Comparison of ENCODE assay signal across 16 cellular contexts in the genomic region with DNA sequence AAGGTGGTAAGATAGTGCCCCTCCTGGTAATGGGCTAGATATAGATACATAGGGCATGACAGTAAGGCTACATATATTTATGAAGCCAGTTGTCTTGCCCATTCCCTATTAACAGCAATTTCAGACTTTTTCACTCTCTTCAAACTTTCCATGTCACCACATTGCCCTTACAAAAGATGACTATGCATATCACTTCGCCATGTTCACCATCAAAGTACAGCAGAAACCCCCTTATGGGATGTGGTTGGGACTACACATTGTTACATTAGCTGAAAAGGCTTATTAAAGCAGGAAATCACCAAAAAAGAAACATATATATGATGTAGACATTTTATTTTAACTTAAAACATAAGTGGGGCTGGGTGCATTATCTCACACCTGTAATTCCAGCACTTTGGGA. TPM values are rescaled to one million over a fixed set of nuclear protein-coding genes. Genes with fewer than 3 reads are reported as not detected.
DNase-seq lines count a peak whose midpoint lies in the region; ATAC-seq lines count a peak whose summit lies in the region.
"Had no signal": no experiment of that assay in that cellular context is flagged by ENCODE, and none has a peak within 500 bp of the region (broad histone marks: within the 10 kb centered on the region; RNA-seq: fewer than 3 reads in every experiment).

No MANE protein-coding gene starts in this region.

- peaks cover 47% of the 10 kb centered on the region for H3K36me3 Mint-ChIP-seq in activated naive CD8-positive, alpha-beta T cell treated with anti-CD3 and anti-CD28 coated beads, Interleukin-2, amount 10 ng/mL, durations not matched to agents 7 days and 5 days
- H3K36me3 Mint-ChIP-seq in activated naive CD8-positive, alpha-beta T cell treated with anti-CD3 and anti-CD28 coated beads for 36 hours: no peaks in the 10 kb centered on the region
- H3K36me3 Mint-ChIP-seq in activated naive CD8-positive, alpha-beta T cell treated with anti-CD3 and anti-CD28 coated beads, Interleukin-2, amount 50 U/mL, for 24 hours (ENCODE audit: low read depth): no peaks in the 10 kb centered on the region
- H3K36me3 Mint-ChIP-seq: CD4-positive, CD25-positive, alpha-beta regulatory T cell had no signal

- H3K27ac ChIP-seq in HUES48 (ENCODE audit: low read depth, low read length) (peak overlapping the region; percentile 80), SJCRH30 (no peak overlapping the region)

- peaks cover 60% of the 10 kb centered on the region for H3K4me1 Mint-ChIP-seq in activated naive CD8-positive, alpha-beta T cell treated with anti-CD3 and anti-CD28 coated beads, Interleukin-2, amount 10 ng/mL, durations not matched to agents 7 days and 5 days
- H3K4me1 Mint-ChIP-seq in activated naive CD8-positive, alpha-beta T cell treated with anti-CD3 and anti-CD28 coated beads for 36 hours: peaks cover 17% of the 10 kb centered on the region
- peaks cover 21% of the 10 kb centered on the region for H3K4me1 Mint-ChIP-seq in activated naive CD8-positive, alpha-beta T cell treated with anti-CD3 and anti-CD28 coated beads, Interleukin-2, amount 50 U/mL, for 24 hours

- no peaks in the 10 kb centered on the region for H3K36me3 ChIP-seq in HUES48 (ENCODE audit: control insufficient read depth, insufficient read depth, low read length)
- no peaks in the 10 kb centered on the region for H3K36me3 ChIP-seq in SJCRH30

- H3K27me3 ChIP-seq in HUES48 (ENCODE audit: control insufficient read depth, insufficient read depth, low read length): no peaks in the 10 kb centered on the region
- H3K27me3 ChIP-seq in SJCRH30: no peaks in the 10 kb centered on the region
- H3K27me3 ChIP-seq: BLaER1 treated with 17β-estradiol and CSF1 and Interleukin-3, amounts not matched to agents 10 nM and 100 nM had no signal

- ATAC-seq in activated naive CD8-positive, alpha-beta T cell treated with anti-CD3 and anti-CD28 coated beads, Interleukin-2, amount 10 ng/mL, durations not matched to agents 7 days and 5 days (ENCODE audit: low read depth): peak; percentile 48
- ATAC-seq in activated naive CD8-positive, alpha-beta T cell treated with anti-CD3 and anti-CD28 coated beads, Interleukin-2, amount 50 U/mL, for 24 hours: no peak
- ATAC-seq: K562 had no signal

- peak overlapping the region; percentile 52 for H3K27ac Mint-ChIP-seq in activated naive CD8-positive, alpha-beta T cell treated with anti-CD3 and anti-CD28 coated beads, Interleukin-2, amount 10 ng/mL, durations not matched to agents 7 days and 5 days
- H3K27ac Mint-ChIP-seq in activated naive CD8-positive, alpha-beta T cell treated with anti-CD3 and anti-CD28 coated beads for 36 hours: no peak overlapping the region
- H3K27ac Mint-ChIP-seq in activated naive CD8-positive, alpha-beta T cell treated with anti-CD3 and anti-CD28 coated beads, Interleukin-2, amount 50 U/mL, for 24 hours: peak overlapping the region; percentile 14
- H3K27ac Mint-ChIP-seq: CD4-positive, CD25-positive, alpha-beta regulatory T cell; HFFc6 had no signal

- H3K27me3 Mint-ChIP-seq in activated naive CD8-positive, alpha-beta T cell treated with anti-CD3 and anti-CD28 coated beads, Interleukin-2, amount 10 ng/mL, durations not matched to agents 7 days and 5 days: no peaks in the 10 kb centered on the region
- peaks cover 17% of the 10 kb centered on the region for H3K27me3 Mint-ChIP-seq in activated naive CD8-positive, alpha-beta T cell treated with anti-CD3 and anti-CD28 coated beads for 36 hours
- peaks cover 18% of the 10 kb centered on the region for H3K27me3 Mint-ChIP-seq in activated naive CD8-positive, alpha-beta T cell treated with anti-CD3 and anti-CD28 coated beads, Interleukin-2, amount 50 U/mL, for 24 hours

- peak overlapping the region; percentile 7 for H3K4me3 Mint-ChIP-seq in activated naive CD8-positive, alpha-beta T cell treated with anti-CD3 and anti-CD28 coated beads, Interleukin-2, amount 10 ng/mL, durations not matched to agents 7 days and 5 days
- H3K4me3 Mint-ChIP-seq in activated naive CD8-positive, alpha-beta T cell treated with anti-CD3 and anti-CD28 coated beads for 36 hours: no peak overlapping the region
- no peak overlapping the region for H3K4me3 Mint-ChIP-seq in activated naive CD8-positive, alpha-beta T cell treated with anti-CD3 and anti-CD28 coated beads, Interleukin-2, amount 50 U/mL, for 24 hours
- H3K4me3 Mint-ChIP-seq: HFFc6 had no signal

- no peak overlapping the region for H3K9ac ChIP-seq in HUES48 (ENCODE audit: low read depth, low read length)
- H3K9ac ChIP-seq: BLaER1 treated with 17β-estradiol and CSF1 and Interleukin-3, amounts not matched to agents 10 nM and 100 nM had no signal

- POLR2A ChIA-PET in activated naive CD8-positive, alpha-beta T cell treated with anti-CD3 and anti-CD28 coated beads, Interleukin-2, amount 10 ng/mL, durations not matched to agents 7 days and 5 days (lab: Charles Lee): interaction anchor here (1.1 to 1.4 kb wide), 2 partner anchors 36 to 87 kb away, joined by 3 to 7 read pairs; a partner anchor contains a TSS

- H3K9me3 Mint-ChIP-seq in activated naive CD8-positive, alpha-beta T cell treated with anti-CD3 and anti-CD28 coated beads, Interleukin-2, amount 10 ng/mL, durations not matched to agents 7 days and 5 days: peaks cover 6% of the 10 kb centered on the region
- H3K9me3 Mint-ChIP-seq in activated naive CD8-positive, alpha-beta T cell treated with anti-CD3 and anti-CD28 coated beads for 36 hours: no peaks in the 10 kb centered on the region
- no peaks in the 10 kb centered on the region for H3K9me3 Mint-ChIP-seq in activated naive CD8-positive, alpha-beta T cell treated with anti-CD3 and anti-CD28 coated beads, Interleukin-2, amount 50 U/mL, for 24 hours
- H3K9me3 Mint-ChIP-seq: HFFc6 had no signal

- H3K4me1 ChIP-seq in HUES48 (ENCODE audit: control insufficient read depth, insufficient read depth, low read length): peaks cover 7% of the 10 kb centered on the region
- H3K4me1 ChIP-seq in SJCRH30: no peaks in the 10 kb centered on the region

- H3K9me3 ChIP-seq in HUES48 (ENCODE audit: control insufficient read depth, insufficient read depth, low read length) (peaks cover 7% of the 10 kb centered on the region), SJCRH30 (replicated peaks) (peaks cover 3% of the 10 kb centered on the region; the same call in 1 of the 2 replicates)

- no peak overlapping the region for H3K4me3 ChIP-seq in HUES48 (ENCODE audit: low read depth, low read length)
- H3K4me3 ChIP-seq in SJCRH30: no peak overlapping the region
- H3K4me3 ChIP-seq: BLaER1 treated with 17β-estradiol and CSF1 and Interleukin-3, amounts not matched to agents 10 nM and 100 nM; K562 had no signal

- DNase-seq in activated naive CD8-positive, alpha-beta T cell treated with anti-CD3 and anti-CD28 coated beads, Interleukin-2, amount 10 ng/mL, durations not matched to agents 7 days and 5 days: no peak
- no peak for DNase-seq in activated naive CD8-positive, alpha-beta T cell treated with anti-CD3 and anti-CD28 coated beads for 36 hours
- DNase-seq in activated naive CD8-positive, alpha-beta T cell treated with anti-CD3 and anti-CD28 coated beads, Interleukin-2, amount 50 U/mL, for 24 hours: no peak
- DNase-seq in SJCRH30 (no peak), OCI-M2 (lab: John Stamatoyannopoulos, UW; ENCODE audit: unreplicated experiment) (no peak), SIG-M5 (lab: John Stamatoyannopoulos, UW) (no peak)
- DNase-seq: ACHN, GOT3, HCEC 1CT, HFFc6 had no signal

RNA-seq across cellular contexts. Expression of a gene that starts 9.8 kb away (rescaled TPM):
- not detected for total RNA-seq in activated naive CD8-positive, alpha-beta T cell treated with anti-CD3 and anti-CD28 coated beads, Interleukin-2, amount 10 ng/mL, durations not matched to agents 7 days and 5 days
- not detected for total RNA-seq in activated naive CD8-positive, alpha-beta T cell treated with anti-CD3 and anti-CD28 coated beads for 36 hours
- not detected in 2 replicates for total RNA-seq in SJCRH30 (2014; rRNA removed; shearing (Covaris generic))
- total RNA-seq: A172; CD4-positive, CD25-positive, alpha-beta regulatory T cell; Daoy; HFFc6; K562 had no signal
